ENCODE assay signal across 11 cellular contexts in the genomic region with DNA sequence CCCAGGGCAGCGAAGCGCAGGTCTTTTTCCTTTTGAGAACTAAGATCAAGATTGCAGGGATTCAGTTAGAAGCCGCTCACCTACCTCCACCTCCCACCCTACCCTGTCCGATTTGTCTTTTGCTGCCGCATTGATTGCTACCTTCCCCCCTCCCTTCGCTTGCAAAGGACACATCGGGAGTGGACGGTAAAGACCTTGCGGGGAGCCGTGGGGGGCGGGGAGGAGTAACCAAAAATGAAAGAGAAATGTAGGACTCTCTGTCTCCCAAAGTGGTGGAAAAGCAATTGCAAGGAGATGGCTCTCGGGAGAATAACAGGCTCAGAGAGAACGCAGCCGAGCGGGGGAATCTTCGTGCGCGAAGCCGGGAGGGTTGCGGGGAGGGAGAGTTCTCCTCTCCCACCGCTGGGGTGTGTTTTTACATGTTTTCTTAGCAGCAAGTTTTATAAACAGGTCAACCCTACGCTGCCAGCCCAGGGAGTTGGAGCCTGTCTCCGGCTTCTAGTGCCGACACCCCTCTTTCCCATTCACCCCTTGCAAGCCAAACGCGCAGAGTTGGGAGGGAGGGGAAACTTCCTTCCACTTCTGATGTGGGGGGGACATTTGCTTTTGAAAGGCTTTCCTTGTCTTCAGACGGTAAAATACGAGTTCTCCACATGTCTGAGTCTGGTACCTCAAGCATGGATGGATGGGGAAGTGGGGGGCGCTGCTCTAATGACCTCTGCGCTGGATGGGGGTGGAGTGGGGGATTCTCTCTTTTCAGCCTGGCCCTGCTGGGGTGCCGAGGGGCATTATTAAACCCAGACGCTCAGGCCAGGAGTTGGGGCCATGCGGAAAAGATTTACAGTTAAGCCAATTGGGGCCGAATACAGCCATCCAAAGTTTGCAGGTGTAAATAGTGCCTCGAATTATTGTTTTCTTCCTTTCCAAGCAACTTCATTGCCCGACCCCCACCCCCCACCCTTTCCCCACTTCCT. TPM values are rescaled to one million over a fixed set of nuclear protein-coding genes. Genes with fewer than 3 reads are reported as not detected.
DNase-seq lines count a peak whose midpoint lies in the region; ATAC-seq, FAIRE-seq and TF ChIP-seq lines count a peak whose summit lies in the region.
"Had no signal": no experiment of that assay in that cellular context is flagged by ENCODE, and none has a peak within 500 bp of the region (broad histone marks: within the 10 kb centered on the region; RNA-seq: fewer than 3 reads in every experiment).

No MANE protein-coding gene starts in this region.

- CTCF ChIA-PET in activated CD8-positive, alpha-beta T cell treated with anti-CD3 and anti-CD28 coated beads for 36 hours (lab: Charles Lee): no interaction called here

- no peak for FAIRE-seq in GM12892 (lab: Jason Lieb, UNC)
- FAIRE-seq: islet of Langerhans had no signal

- ATAC-seq in activated CD8-positive, alpha-beta T cell treated with anti-CD3 and anti-CD28 coated beads for 36 hours: no peak
- ATAC-seq in HG03342 (IDR thresholded peaks at IDR 0.05; ENCODE audit: unreplicated experiment): no peak
- no peak for ATAC-seq in stimulated activated memory B cell treated with anti-CD40 and anti-IgM and Interleukin-4, amounts not matched to agents 10 μg/mL and 1 μg/mL and 100 μg/mL, for 72 hours

- H3K27ac Mint-ChIP-seq in progenitor cell of endocrine pancreas: peak overlapping the region; percentile 62
- H3K27ac Mint-ChIP-seq in activated CD8-positive, alpha-beta T cell treated with anti-CD3 and anti-CD28 coated beads for 36 hours: no peak overlapping the region
- H3K27ac Mint-ChIP-seq in stimulated activated memory B cell treated with anti-CD40 and anti-IgM and Interleukin-4, amounts not matched to agents 10 μg/mL and 1 μg/mL and 100 μg/mL, for 72 hours: no peak overlapping the region

- no peaks in the 10 kb centered on the region for H3K36me3 Mint-ChIP-seq in progenitor cell of endocrine pancreas (ENCODE audit: insufficient read depth)
- no peaks in the 10 kb centered on the region for H3K36me3 Mint-ChIP-seq in activated CD8-positive, alpha-beta T cell treated with anti-CD3 and anti-CD28 coated beads for 36 hours (ENCODE audit: low read depth)
- H3K36me3 Mint-ChIP-seq in stimulated activated memory B cell treated with anti-CD40 and anti-IgM and Interleukin-4, amounts not matched to agents 10 μg/mL and 1 μg/mL and 100 μg/mL, for 72 hours: no peaks in the 10 kb centered on the region

- TF ChIP-seq CTCF in C4-2B (conservative IDR thresholded peaks at IDR 0.05): no peak
- TF ChIP-seq CTCF in WI38 (IDR thresholded peaks at IDR 0.05; ENCODE audit: low read depth, low read length): no peak
- TF ChIP-seq CTCF in left ventricle myocardium inferior (IDR thresholded peaks at IDR 0.05; ENCODE audit: borderline replicate concordance): no peak
- TF ChIP-seq CTCF in progenitor cell of endocrine pancreas (IDR thresholded peaks at IDR 0.05; ENCODE audit: unreplicated experiment): no peak
- no peak for TF ChIP-seq CTCF in activated CD8-positive, alpha-beta T cell treated with anti-CD3 and anti-CD28 coated beads for 36 hours (IDR thresholded peaks at IDR 0.05)

- POLR2A ChIA-PET in activated CD8-positive, alpha-beta T cell treated with anti-CD3 and anti-CD28 coated beads for 36 hours (lab: Charles Lee): no interaction called here

- DNase-seq in left ventricle myocardium inferior (no peak), progenitor cell of endocrine pancreas (ENCODE audit: low spot score, unreplicated experiment) (no peak), GM12892 (ENCODE audit: insufficient read length) (no peak)
- no peak for DNase-seq in activated CD8-positive, alpha-beta T cell treated with anti-CD3 and anti-CD28 coated beads for 36 hours
- DNase-seq: DND-41 had no signal

- H3K9me3 ChIP-seq in left ventricle myocardium inferior (replicated peaks): no peaks in the 10 kb centered on the region

- peaks cover 17% of the 10 kb centered on the region for H3K4me1 ChIP-seq in left ventricle myocardium inferior

- H3K27ac ChIP-seq in C4-2B (peak overlapping the region; percentile 6; the same call in 1 of the 2 replicates), left ventricle myocardium inferior (replicated peaks) (peak overlapping the region; percentile 25)
- H3K27ac ChIP-seq: HL-60 had no signal

- peaks cover 29% of the 10 kb centered on the region for H3K4me1 Mint-ChIP-seq in progenitor cell of endocrine pancreas (ENCODE audit: low read depth)
- H3K4me1 Mint-ChIP-seq in activated CD8-positive, alpha-beta T cell treated with anti-CD3 and anti-CD28 coated beads for 36 hours (ENCODE audit: low read depth): no peaks in the 10 kb centered on the region
- H3K4me1 Mint-ChIP-seq in stimulated activated memory B cell treated with anti-CD40 and anti-IgM and Interleukin-4, amounts not matched to agents 10 μg/mL and 1 μg/mL and 100 μg/mL, for 72 hours: peaks cover 6% of the 10 kb centered on the region

- no peak for TF ChIP-seq POLR2A in GM12892 (IDR thresholded peaks at IDR 0.05; ENCODE audit: low read depth, low read length)

- no peaks in the 10 kb centered on the region for H3K9me3 Mint-ChIP-seq in progenitor cell of endocrine pancreas (ENCODE audit: low read depth)
- H3K9me3 Mint-ChIP-seq in activated CD8-positive, alpha-beta T cell treated with anti-CD3 and anti-CD28 coated beads for 36 hours: no peaks in the 10 kb centered on the region
- no peaks in the 10 kb centered on the region for H3K9me3 Mint-ChIP-seq in stimulated activated memory B cell treated with anti-CD40 and anti-IgM and Interleukin-4, amounts not matched to agents 10 μg/mL and 1 μg/mL and 100 μg/mL, for 72 hours

- intact Hi-C loops in left ventricle myocardium inferior (cut with micrococcal nuclease): no loop called here
- intact Hi-C loops in activated CD8-positive, alpha-beta T cell treated with anti-CD3 and anti-CD28 coated beads for 36 hours (cut with micrococcal nuclease): loop anchor here (10.0 kb wide), 1 partner anchor 1218 kb away; the partner anchor contains the start of gene LHX5

- H3K27me3 Mint-ChIP-seq in progenitor cell of endocrine pancreas: peaks cover 98% of the 10 kb centered on the region
- H3K27me3 Mint-ChIP-seq in activated CD8-positive, alpha-beta T cell treated with anti-CD3 and anti-CD28 coated beads for 36 hours: peaks cover 92% of the 10 kb centered on the region
- H3K27me3 Mint-ChIP-seq in stimulated activated memory B cell treated with anti-CD40 and anti-IgM and Interleukin-4, amounts not matched to agents 10 μg/mL and 1 μg/mL and 100 μg/mL, for 72 hours: peaks cover 98% of the 10 kb centered on the region

- peak overlapping the region; percentile 74 for H3K4me3 ChIP-seq in WI38 (ENCODE audit: low read depth, low read length)
- H3K4me3 ChIP-seq in left ventricle myocardium inferior: peak overlapping the region; percentile 61

- H3K36me3 ChIP-seq in left ventricle myocardium inferior: no peaks in the 10 kb centered on the region

- peak overlapping the region; percentile 67 for H3K4me3 Mint-ChIP-seq in progenitor cell of endocrine pancreas (ENCODE audit: low read depth)
- no peak overlapping the region for H3K4me3 Mint-ChIP-seq in activated CD8-positive, alpha-beta T cell treated with anti-CD3 and anti-CD28 coated beads for 36 hours
- H3K4me3 Mint-ChIP-seq in stimulated activated memory B cell treated with anti-CD40 and anti-IgM and Interleukin-4, amounts not matched to agents 10 μg/mL and 1 μg/mL and 100 μg/mL, for 72 hours: no peak overlapping the region

- peaks cover 100% of the 10 kb centered on the region for H3K27me3 ChIP-seq in left ventricle myocardium inferior (ENCODE audit: low read depth)

RNA-seq across cellular contexts. Expression of gene TBX3, which starts 8.9 kb away (rescaled TPM):
- total RNA-seq in left ventricle myocardium inferior (27.2 TPM), progenitor cell of endocrine pancreas (16.3 and 22.7 TPM in 2 replicates)
- not detected for polyA plus RNA-seq in GM12892 (2012; ENCODE audit: missing spikeins)
- not detected for total RNA-seq in activated CD8-positive, alpha-beta T cell treated with anti-CD3 and anti-CD28 coated beads for 36 hours

Comparison
In these comparisons a context has a peak if more than half of its experiments do, and no peak if none do; other contexts are left out.
1. RNA of gene TBX3, which starts 8.9 kb away (total RNA-seq): 27.2 TPM in left ventricle myocardium inferior (single experiment) and 16.3 to 22.7 TPM in progenitor cell of endocrine pancreas; not detected in activated CD8-positive, alpha-beta T cell treated with anti-CD3 and anti-CD28 coated beads for 36 hours; every median in the first group is over 10 times any median in the second.